In genomic region chr16:30121741-30122620, GRCh38 we compare ENCODE assay signal across 8 cellular contexts. TPM values are rescaled to one million over a fixed set of nuclear protein-coding genes. Genes with fewer than 3 reads are reported as not detected.
DNase-seq lines count a peak whose midpoint lies in the region; TF ChIP-seq lines count a peak whose summit lies in the region.

No MANE protein-coding gene starts in this region.

- intact Hi-C loops in spleen (cut with DNase I; ENCODE audit: low total_unique reads) = no loop called here

- H3K9me3 ChIP-seq in iPS-18c (ENCODE audit: control insufficient read depth, insufficient read depth, low read length) (no peaks in the 10 kb centered on the region), spleen (no peaks in the 10 kb centered on the region)

- peaks cover 12 to 50% (median 34%) of the 10 kb centered on the region in 6 donors for H3K4me1 ChIP-seq in spleen

- H3K36me3 ChIP-seq in spleen = peaks cover 0 to 46% (median 19%) of the 10 kb centered on the region in 6 donors

- H3K4me3 ChIP-seq in HFF-Myc (replicated peaks; ENCODE audit: low read depth, low read length) (peak overlapping the region; percentile 74), astrocyte of the spinal cord (ENCODE audit: low read depth, low read length) (peak overlapping the region; percentile 85), iPS-18c (ENCODE audit: insufficient read depth, low read depth, low read length) (peak overlapping the region; percentile 74), spleen (peak overlapping the region; percentile 62 to 93 (median 73))

- 28 to 69% (median 57%) methylated on average over 26 to 32 of the region's 32 CpGs for WGBS in spleen, 5 donors

- no peak for TF ChIP-seq CTCF in HFF-Myc (IDR thresholded peaks at IDR 0.05; ENCODE audit: low read depth, low read length, missing control alignments)
- no peak for TF ChIP-seq CTCF in astrocyte of the spinal cord (IDR thresholded peaks at IDR 0.05; ENCODE audit: low read depth, low read length)
- TF ChIP-seq CTCF in spleen (IDR thresholded peaks at IDR 0.05 in 8 of 11, conservative IDR thresholded peaks at IDR 0.05 in 3 of 11) = no peak

- no peaks in the 10 kb centered on the region for H3K27me3 ChIP-seq in spleen (replicated peaks in 1 of 7)

- in situ Hi-C loops in astrocyte of the spinal cord (cut with HindIII; ENCODE audit: low sequenced_read_pairs) = no loop called here

- peak overlapping the region; percentile 88 to 96 (median 94) for H3K27ac ChIP-seq in spleen

- DNase-seq in HFF-Myc (ENCODE audit: extremely low read depth, low read depth) (no peak), astrocyte of the spinal cord (ENCODE audit: low read depth, low spot score) (peak; percentile 25), spleen (peak; percentile 88), NCI-H1417 treated with DMSO at 0.1 percent for 48 hours (lab: John Stamatoyannopoulos, UW) (no peak), glomerular visceral epithelial cell (ENCODE audit: extremely low spot score) (no peak), HT-29 (ENCODE audit: low spot score) (no peak)
- DNase-seq in activated CD4-positive, alpha-beta T cell treated with anti-CD3 and anti-CD28 coated beads, Interleukin-2, amount 50 U/mL, for 4 hours = no peak

- peak in 1 of 3 donors; percentile 54 for TF ChIP-seq POLR2A in spleen (IDR thresholded peaks at IDR 0.05)

RNA-seq across cellular contexts. Expression of gene MAPK3, which starts 1.0 kb away (rescaled TPM):
- 100 to 1,000 TPM in 1 of 7 donors, 10 to 100 TPM in 6; 42.3 to 117 (median 93.0) TPM for total RNA-seq in spleen
- 10 to 100 TPM; 28.3 to 61.4 (median 32.8) TPM for polyA plus RNA-seq in spleen
- 34.5 and 39.2 TPM in 2 replicates for total RNA-seq in HT-29 (2014; rRNA removed; shearing (Covaris generic))

RNA-seq across cellular contexts. Expression of gene GDPD3, which starts 8.6 kb away (rescaled TPM):
- 10 to 100 TPM in 4 of 7 donors, 1 to 10 TPM in 3; 4.3 to 15.2 (median 10.2) TPM for total RNA-seq in spleen
- 10 to 100 TPM in 2 of 3 donors, 1 to 10 TPM in 1; 5.1 to 18.0 (median 14.5) TPM for polyA plus RNA-seq in spleen
- total RNA-seq in HT-29 (2014; rRNA removed; shearing (Covaris generic)) = 1.2 and 1.5 TPM in 2 replicates

RNA-seq across cellular contexts. Expression of gene YPEL3, which starts 26.0 kb away (rescaled TPM):
- 100 to 1,000 TPM; 108 to 208 (median 127) TPM for total RNA-seq in spleen
- 100 to 1,000 TPM; 152 to 234 (median 223) TPM for polyA plus RNA-seq in spleen
- 14.3 and 16.2 TPM in 2 replicates for total RNA-seq in HT-29 (2014; rRNA removed; shearing (Covaris generic))

RNA-seq across cellular contexts. Expression of gene TBX6, which starts 30.3 kb away (rescaled TPM):
- total RNA-seq in spleen = 1 to 10 TPM in 5 of 7 donors, under 1 TPM in 1, not detected in 1; 0.66 to 3.4 (median 2.2) TPM
- 1 to 10 TPM; 1.4 to 2.2 (median 1.6) TPM for polyA plus RNA-seq in spleen
- 2.5 and 3.5 TPM in 2 replicates for total RNA-seq in HT-29 (2014; rRNA removed; shearing (Covaris generic))

RNA-seq across cellular contexts. Expression of gene PPP4C, which starts 46.2 kb away (rescaled TPM):
- total RNA-seq in spleen = 10 to 100 TPM; 43.9 to 88.6 (median 74.8) TPM
- 100 to 1,000 TPM in 1 of 3 donors, 10 to 100 TPM in 2; 73.0 to 128 (median 91.1) TPM for polyA plus RNA-seq in spleen
- 215 and 226 TPM in 2 replicates for total RNA-seq in HT-29 (2014; rRNA removed; shearing (Covaris generic))

Comparison
In these comparisons a context has a peak if more than half of its experiments do, and no peak if none do; other contexts are left out.
1. DNase-seq: peak in astrocyte of the spinal cord (single experiment) and spleen (single experiment); none in HFF-Myc (single experiment), NCI-H1417 treated with DMSO at 0.1 percent for 48 hours (single experiment), glomerular visceral epithelial cell (single experiment), HT-29 (single experiment) and activated CD4-positive, alpha-beta T cell treated with anti-CD3 and anti-CD28 coated beads, Interleukin-2, amount 50 U/mL, for 4 hours (0 of 2).
2. Peak in every context shown above with its lines, with median percentiles within 50 percentile points of each other: H3K4me3 ChIP-seq.